Comparison of ENCODE assay signal across 8 cellular contexts in genomic region chr13:110028311-110028710, GRCh38.
"Had no signal": no experiment of that assay in that cellular context is flagged by ENCODE, and none has a peak within 500 bp of the region (broad histone marks: within the 10 kb centered on the region; RNA-seq: fewer than 3 reads in every experiment).

No MANE protein-coding gene starts in this region.

- H3K27ac ChIP-seq: HL-60 had no signal

- H3K27ac Mint-ChIP-seq: HFFc6, IgD-negative memory B cell had no signal

- H3K4me3 ChIP-seq: HAP-1 had no signal

- H3K27me3 Mint-ChIP-seq: IgD-negative memory B cell had no signal

- H3K9me3 Mint-ChIP-seq: HFFc6 had no signal

- ATAC-seq: HCT116, HepG2 had no signal

- H3K4me1 ChIP-seq: HAP-1 had no signal

- H3K4me3 Mint-ChIP-seq: HFFc6, IgD-negative memory B cell had no signal

- H3K36me3 Mint-ChIP-seq: IgD-negative memory B cell had no signal

- H3K9me3 ChIP-seq: HAP-1 had no signal

- H3K4me1 Mint-ChIP-seq: IgD-negative memory B cell had no signal

- H3K36me3 ChIP-seq: HAP-1 had no signal

- DNase-seq: GOT3, HFFc6, KBM-7 had no signal
